Comparison of ENCODE assay signal across 1 cellular context in genomic region chr3:160565442-160566403, GRCh38.
TF ChIP-seq lines count a peak whose summit lies in the region.

KPNA4 (minus strand) TSS chr3:160565571; CDS start chr3:160565282, 289 bp downstream.

TF ChIP-seq in HepG2, 621 proteins besides CTCF, POLR2A, EP300 and RAD21 (continued from another document and continues in another):
- no peak for TF ChIP-seq SRF (IDR thresholded peaks at IDR 0.05; ENCODE audit: low read depth, low read length)
- no peak for TF ChIP-seq MAFK (conservative IDR thresholded peaks at IDR 0.05 in 1 of 2, IDR thresholded peaks at IDR 0.05 in 1 of 2; ENCODE audit: low read length in 2 of 2)
- TF ChIP-seq TAF1 (CRISPR knock-in tag; IDR thresholded peaks at IDR 0.05): peak; percentile 59
- peak; percentile 81; the same call in 1 of the 2 replicates for TF ChIP-seq PAWR (CRISPR knock-in tag; IDR thresholded peaks at IDR 0.05; ENCODE audit: borderline replicate concordance)
- TF ChIP-seq CCAR2 (optimal IDR thresholded peaks at IDR 0.05; ENCODE audit: low read depth, low read length): no peak
- TF ChIP-seq ZNF782 (CRISPR knock-in tag; IDR thresholded peaks at IDR 0.05; ENCODE audit: borderline replicate concordance): 0 out of 2 replicates have a peak, but pooled peaks have one; percentile 65
- no peak for TF ChIP-seq ZNF12 (CRISPR knock-in tag; IDR thresholded peaks at IDR 0.05)
- no peak for TF ChIP-seq ZNF225 (CRISPR knock-in tag; IDR thresholded peaks at IDR 0.05)
- no peak for TF ChIP-seq ZBTB40 (IDR thresholded peaks at IDR 0.05)
- TF ChIP-seq ZBTB40 (CRISPR knock-in tag; IDR thresholded peaks at IDR 0.05): no peak
- TF ChIP-seq ZBTB1 (CRISPR knock-in tag; IDR thresholded peaks at IDR 0.05; ENCODE audit: borderline replicate concordance): no peak
- TF ChIP-seq SRSF4 (IDR thresholded peaks at IDR 0.05; ENCODE audit: low read depth, low read length, poor library complexity, severe bottlenecking): no peak
- peak; percentile 34; the same call in 1 of the 2 replicates for TF ChIP-seq CREB1 (IDR thresholded peaks at IDR 0.05)
- peak; percentile 22; the same call in 1 of the 2 replicates for TF ChIP-seq CREB1 (CRISPR knock-in tag; IDR thresholded peaks at IDR 0.05)
- TF ChIP-seq ZNF788 (CRISPR knock-in tag; IDR thresholded peaks at IDR 0.05; ENCODE audit: borderline replicate concordance): peak; percentile 63; the same call in 1 of the 2 replicates
- peak; percentile 39 for TF ChIP-seq ZNF781 (CRISPR knock-in tag; IDR thresholded peaks at IDR 0.05; ENCODE audit: borderline replicate concordance, not compliant biosample characterization)
- peak; percentile 67; the same call in 1 of the 2 replicates for TF ChIP-seq PHF21A (CRISPR knock-in tag; IDR thresholded peaks at IDR 0.05)
- TF ChIP-seq ZNF790 (CRISPR knock-in tag; IDR thresholded peaks at IDR 0.05; ENCODE audit: borderline replicate concordance): no peak
- no peak for TF ChIP-seq NRL (CRISPR knock-in tag; IDR thresholded peaks at IDR 0.05; ENCODE audit: borderline replicate concordance)
- TF ChIP-seq ZBTB42 (CRISPR knock-in tag; IDR thresholded peaks at IDR 0.05): no peak
- no peak for TF ChIP-seq CENPT (CRISPR knock-in tag; IDR thresholded peaks at IDR 0.05; ENCODE audit: low read depth)
- TF ChIP-seq ZNF44 (CRISPR knock-in tag; IDR thresholded peaks at IDR 0.05): no peak
- TF ChIP-seq ZNF607 (CRISPR knock-in tag; IDR thresholded peaks at IDR 0.05; ENCODE audit: borderline replicate concordance): no peak
- TF ChIP-seq ISX (CRISPR knock-in tag; conservative IDR thresholded peaks at IDR 0.05): 0 out of 2 replicates have a peak, but pooled peaks have one; percentile 18
- no peak for TF ChIP-seq HDAC6 (IDR thresholded peaks at IDR 0.05; ENCODE audit: low read depth, low read length)
- TF ChIP-seq SIN3A (IDR thresholded peaks at IDR 0.05; ENCODE audit: borderline replicate concordance, low read depth, low read length): peak; percentile 93; the same call in 1 of the 2 replicates
- TF ChIP-seq ISL2 (CRISPR knock-in tag; IDR thresholded peaks at IDR 0.05): no peak
- no peak for TF ChIP-seq FOXA1 (IDR thresholded peaks at IDR 0.05)
- no peak for TF ChIP-seq FOXA1 (CRISPR knock-in tag; IDR thresholded peaks at IDR 0.05)
- TF ChIP-seq MEF2D (CRISPR knock-in tag; IDR thresholded peaks at IDR 0.05): peak; percentile 33; the same call in 1 of the 2 replicates
- TF ChIP-seq MBNL3 (CRISPR knock-in tag; conservative IDR thresholded peaks at IDR 0.05): no peak
- TF ChIP-seq HNRNPH1 (optimal IDR thresholded peaks at IDR 0.05; ENCODE audit: low read depth, low read length): peak; percentile 27
- TF ChIP-seq ZNF224 (CRISPR knock-in tag; IDR thresholded peaks at IDR 0.05): peak; percentile 14; the same call in 1 of the 2 replicates
- peak; percentile 23; the same call in 1 of the 2 replicates for TF ChIP-seq ZNF605 (CRISPR knock-in tag; IDR thresholded peaks at IDR 0.05)
- TF ChIP-seq ZSCAN21 (CRISPR knock-in tag; IDR thresholded peaks at IDR 0.05; ENCODE audit: borderline replicate concordance): no peak
- peak; percentile 72 for TF ChIP-seq SRSF1 (optimal IDR thresholded peaks at IDR 0.05; ENCODE audit: low read depth, low read length)
- no peak for TF ChIP-seq HOXA5 (CRISPR knock-in tag; IDR thresholded peaks at IDR 0.05)
- TF ChIP-seq RXRB (CRISPR knock-in tag; IDR thresholded peaks at IDR 0.05; ENCODE audit: borderline replicate concordance): peak; percentile 17
- no peak for TF ChIP-seq ZNF253 (CRISPR knock-in tag; IDR thresholded peaks at IDR 0.05; ENCODE audit: borderline replicate concordance)
- TF ChIP-seq DNMT3B (CRISPR knock-in tag; conservative IDR thresholded peaks at IDR 0.05): no peak
- TF ChIP-seq IRF2 (CRISPR knock-in tag; IDR thresholded peaks at IDR 0.05): peak; percentile 66
- no peak for TF ChIP-seq ZNF282 (IDR thresholded peaks at IDR 0.05; ENCODE audit: partially characterized antibody)
- no peak for TF ChIP-seq CCDC6 (CRISPR knock-in tag; IDR thresholded peaks at IDR 0.05)
- TF ChIP-seq HOXD1 (CRISPR knock-in tag; IDR thresholded peaks at IDR 0.05): no peak
- no peak for TF ChIP-seq MED8 (CRISPR knock-in tag; IDR thresholded peaks at IDR 0.05; ENCODE audit: insufficient replicate concordance)
- no peak for TF ChIP-seq BRD4 (CRISPR knock-in tag; IDR thresholded peaks at IDR 0.05)
- TF ChIP-seq BCLAF1 (IDR thresholded peaks at IDR 0.05): no peak
- TF ChIP-seq YY1 (IDR thresholded peaks at IDR 0.05; ENCODE audit: insufficient read depth, insufficient replicate concordance, low read depth, low read length): no peak
- TF ChIP-seq SIX1 (CRISPR knock-in tag; IDR thresholded peaks at IDR 0.05; ENCODE audit: borderline replicate concordance): no peak
- no peak for TF ChIP-seq NCOA1 (CRISPR knock-in tag; IDR thresholded peaks at IDR 0.05)
- no peak for TF ChIP-seq CREBL2 (CRISPR knock-in tag; IDR thresholded peaks at IDR 0.05; ENCODE audit: borderline replicate concordance)
- no peak for TF ChIP-seq ZNF18 (CRISPR knock-in tag; IDR thresholded peaks at IDR 0.05; ENCODE audit: insufficient replicate concordance)
- no peak for TF ChIP-seq ZNF720 (CRISPR knock-in tag; IDR thresholded peaks at IDR 0.05)
- no peak for TF ChIP-seq NAIF1 (CRISPR knock-in tag; IDR thresholded peaks at IDR 0.05; ENCODE audit: borderline replicate concordance)
- TF ChIP-seq MNT (IDR thresholded peaks at IDR 0.05): peak; percentile 72
- peak; percentile 84 for TF ChIP-seq RBM39 (IDR thresholded peaks at IDR 0.05; ENCODE audit: low read depth, low read length, poor library complexity, severe bottlenecking)
- peak; percentile 18; the same call in 1 of the 2 replicates for TF ChIP-seq MAF1 (CRISPR knock-in tag; IDR thresholded peaks at IDR 0.05; ENCODE audit: borderline replicate concordance)
- no peak; the same call in 1 of the 2 replicates for TF ChIP-seq ZNF703 (CRISPR knock-in tag; IDR thresholded peaks at IDR 0.05; ENCODE audit: borderline replicate concordance)
- no peak for TF ChIP-seq ZNF20 (CRISPR knock-in tag; IDR thresholded peaks at IDR 0.05)
- TF ChIP-seq ZNF496 (CRISPR knock-in tag; IDR thresholded peaks at IDR 0.05; ENCODE audit: insufficient replicate concordance): no peak
- 0 out of 2 replicates have a peak, but pooled peaks have one; percentile 28 for TF ChIP-seq ZBTB34 (CRISPR knock-in tag; IDR thresholded peaks at IDR 0.05)
